ENCODE assay signal across 9 cellular contexts in the genomic region with DNA sequence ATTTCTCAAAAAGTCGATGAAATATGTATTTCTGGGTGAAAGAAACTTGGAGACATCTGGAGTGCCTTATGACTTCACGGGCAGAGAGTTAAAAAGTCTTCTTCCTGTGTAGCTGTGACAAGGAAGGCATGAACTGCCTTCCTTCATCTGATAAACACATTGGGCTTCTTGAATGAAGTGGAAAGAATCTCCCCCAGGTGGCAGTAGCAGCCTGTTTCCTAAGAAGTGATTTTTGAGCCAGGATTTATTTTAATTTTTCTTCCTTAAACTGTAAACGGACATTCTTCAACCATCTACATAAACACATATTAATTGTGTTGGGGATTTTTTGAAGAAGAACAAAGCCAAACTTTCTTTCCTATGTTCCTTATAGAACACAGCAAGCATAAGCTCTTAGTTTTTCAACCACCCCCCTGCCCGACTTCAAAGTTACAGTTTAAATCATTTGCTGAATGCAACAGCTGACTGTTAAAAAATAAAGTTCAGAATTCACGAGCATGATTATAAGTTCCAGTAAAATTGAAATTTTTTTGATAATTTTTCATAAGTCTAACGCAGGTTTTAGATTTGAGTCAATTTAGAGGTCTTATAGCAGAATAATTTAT. TPM values are rescaled to one million over a fixed set of nuclear protein-coding genes. Genes with fewer than 3 reads are reported as not detected.
DNase-seq lines count a peak whose midpoint lies in the region; ATAC-seq and TF ChIP-seq lines count a peak whose summit lies in the region.
"Had no signal": no experiment of that assay in that cellular context is flagged by ENCODE, and none has a peak within 500 bp of the region (broad histone marks: within the 10 kb centered on the region; RNA-seq: fewer than 3 reads in every experiment).

No MANE protein-coding gene starts in this region.

- no peaks in the 10 kb centered on the region for H3K4me1 ChIP-seq in mucosa of descending colon (ENCODE audit: low read depth)

- no peaks in the 10 kb centered on the region for H3K9me3 ChIP-seq in mucosa of descending colon

- H3K4me3 ChIP-seq in mucosa of descending colon: no peak overlapping the region

- intact Hi-C loops in mucosa of descending colon (cut with DNase I, micrococcal nuclease): loop anchor here in 1 of 2 donors (5.0 kb wide), 1 partner anchor 438 kb away; no protein-coding TSS in a partner anchor

- H3K36me3 ChIP-seq in mucosa of descending colon (ENCODE audit: low read depth): no peaks in the 10 kb centered on the region

- peak; percentile 11 for TF ChIP-seq CTCF in mucosa of descending colon (IDR thresholded peaks at IDR 0.05)

- peak; percentile 4 for DNase-seq in DMS 273 treated with DMSO at 0.1 percent for 48 hours (lab: John Stamatoyannopoulos, UW)
- DNase-seq in OCI-M1 (lab: John Stamatoyannopoulos, UW): peak; percentile 84
- peak; percentile 88 for DNase-seq in dedifferentiated amniotic fluid mesenchymal stem cell (ENCODE audit: extremely low spot score)
- peak in 1 of 3 donors; percentile 71 for DNase-seq in mucosa of descending colon
- no peak for DNase-seq in T-helper 9 cell
- DNase-seq in activated CD8-positive, alpha-beta memory T cell treated with anti-CD3 and anti-CD28 coated beads for 24 hours: no peak

- peak; percentile 75 for ATAC-seq in GM18907 (IDR thresholded peaks at IDR 0.05; ENCODE audit: unreplicated experiment)
- ATAC-seq in HG03432 (IDR thresholded peaks at IDR 0.05; ENCODE audit: unreplicated experiment): peak; percentile 87
- ATAC-seq in mucosa of descending colon: peak; percentile 58

RNA-seq across cellular contexts. Expression of a gene that starts 1.0 kb away (rescaled TPM):
- not detected for total RNA-seq in mucosa of descending colon
- total RNA-seq: activated naive CD4-positive, alpha-beta T cell treated with anti-CD3 and anti-CD28 coated beads, Interleukin-2, amount 50 U/mL, for 72 hours had no signal

RNA-seq across cellular contexts. Expression of a gene that starts 53.2 kb away (rescaled TPM):
- 10 to 100 TPM; 42.6 to 51.9 (median 46.9) TPM for total RNA-seq in mucosa of descending colon

RNA-seq across cellular contexts. Expression of a gene that starts 53.5 kb away (rescaled TPM):
- 10 to 100 TPM; 23.1 to 42.5 (median 38.3) TPM for total RNA-seq in mucosa of descending colon

Comparison
In these comparisons a context has a peak if more than half of its experiments do, and no peak if none do; other contexts are left out.
1. DNase-seq: peak in DMS 273 treated with DMSO at 0.1 percent for 48 hours (single experiment), OCI-M1 (single experiment) and dedifferentiated amniotic fluid mesenchymal stem cell (single experiment); none in T-helper 9 cell (single experiment) and activated CD8-positive, alpha-beta memory T cell treated with anti-CD3 and anti-CD28 coated beads for 24 hours (single experiment).
2. Peak in every context shown above with its lines, with median percentiles within 50 percentile points of each other: ATAC-seq.